In genomic region chr12:94561943-94562411, GRCh38 we compare ENCODE assay signal across 8 cellular contexts.
A peak's percentile ranks its signal among the peaks of the same experiment; 100 is the strongest.
DNase-seq lines count a peak whose midpoint lies in the region; ATAC-seq and TF ChIP-seq lines count a peak whose summit lies in the region.

No MANE protein-coding gene starts in this region.

- H2AFZ ChIP-seq in GM23248 = no peak overlapping the region

- in situ Hi-C loops in GM23248 (cut with MboI) = loop anchor here (25.0 kb wide), 1 partner anchor 775 kb away; no protein-coding TSS in a partner anchor

- H4K20me1 ChIP-seq in GM23248 (ENCODE audit: insufficient read depth) = no peaks in the 10 kb centered on the region

- H3K4me3 ChIP-seq in upper lobe of right lung (no peak overlapping the region), GM23248 (no peak overlapping the region)

- peak; percentile 70 for DNase-seq in Right ventricle myocardium superior
- no peak for DNase-seq in cardiac septum (ENCODE audit: low spot score)
- DNase-seq in RPMI8226 = peak; percentile 94
- no peak for DNase-seq in upper lobe of right lung
- DNase-seq in GM23248 = no peak
- DNase-seq in NK-92 treated with Interleukin-12 subunit alpha and Interleukin-12 subunit beta, amount 100 ng/mL, for 24 hours (lab: John Stamatoyannopoulos, UW) = no peak

- H3K4me1 ChIP-seq in upper lobe of right lung (no peaks in the 10 kb centered on the region), GM23248 (ENCODE audit: insufficient read depth) (no peaks in the 10 kb centered on the region)

- H3K9ac ChIP-seq in GM23248 = no peak overlapping the region

- H3K27ac ChIP-seq in layer of hippocampus (ENCODE audit: low read depth, low read length) = peak overlapping the region; percentile 74
- H3K27ac ChIP-seq in upper lobe of right lung = no peak overlapping the region
- no peak overlapping the region for H3K27ac ChIP-seq in GM23248

- no peak overlapping the region for H3K4me2 ChIP-seq in GM23248 (ENCODE audit: unreplicated experiment)

- H3F3A ChIP-seq in GM23248 (ENCODE audit: insufficient read depth) = no peaks in the 10 kb centered on the region

- no peaks in the 10 kb centered on the region for H3K27me3 ChIP-seq in layer of hippocampus (ENCODE audit: control insufficient read depth, insufficient read depth, low read length)
- H3K27me3 ChIP-seq in upper lobe of right lung = no peaks in the 10 kb centered on the region
- peaks cover 13% of the 10 kb centered on the region; the same call in 1 of the 2 replicates for H3K27me3 ChIP-seq in GM23248 (replicated peaks; ENCODE audit: insufficient read depth)

- ATAC-seq in Right ventricle myocardium superior (ENCODE audit: poor library complexity) (peak; percentile 89), HG02885 (IDR thresholded peaks at IDR 0.05; ENCODE audit: poor library complexity, unreplicated experiment) (peak; percentile 84), upper lobe of right lung (no peak)

- TF ChIP-seq CTCF in upper lobe of right lung (IDR thresholded peaks at IDR 0.05) = no peak

- no peaks in the 10 kb centered on the region for H3K79me2 ChIP-seq in GM23248 (ENCODE audit: insufficient read depth)

- intact Hi-C loops in Right ventricle myocardium superior (cut with DNase I) (no loop called here), cardiac septum (cut with DNase I) (no loop called here), upper lobe of right lung (cut with DNase I) (no loop called here)

- WGBS in GM23248 (ENCODE audit: low coverage in 1 of 2, low lambda C conversion rate in 2 of 2, missing lambda C conversion rate in 2 of 2), 2 experiments = 56 to 66% methylated on average over 11 of the region's 11 CpGs

- H3K9me3 ChIP-seq in upper lobe of right lung = no peaks in the 10 kb centered on the region
- H3K9me3 ChIP-seq in GM23248 (ENCODE audit: low read depth) = no peaks in the 10 kb centered on the region

- no peaks in the 10 kb centered on the region for H3K36me3 ChIP-seq in upper lobe of right lung
- no peaks in the 10 kb centered on the region for H3K36me3 ChIP-seq in GM23248 (ENCODE audit: low read depth)

- H3K9me2 ChIP-seq in GM23248 (ENCODE audit: insufficient read depth) = no peaks in the 10 kb centered on the region

Comparison
In these comparisons a context has a peak if more than half of its experiments do, and no peak if none do; other contexts are left out.
1. DNase-seq: peak in Right ventricle myocardium superior (single experiment) and RPMI8226 (single experiment); none in cardiac septum (single experiment), upper lobe of right lung (single experiment), GM23248 (single experiment) and NK-92 treated with Interleukin-12 subunit alpha and Interleukin-12 subunit beta, amount 100 ng/mL, for 24 hours (single experiment).